ENCODE assay signal across 9 cellular contexts in genomic region chr5:97192580-97193421, GRCh38. TPM values are rescaled to one million over a fixed set of nuclear protein-coding genes. Genes with fewer than 3 reads are reported as not detected.
A peak's percentile ranks its signal among the peaks of the same experiment; 100 is the strongest.
DNase-seq lines count a peak whose midpoint lies in the region; ATAC-seq and TF ChIP-seq lines count a peak whose summit lies in the region.
"Had no signal": no experiment of that assay in that cellular context is flagged by ENCODE, and none has a peak within 500 bp of the region (broad histone marks: within the 10 kb centered on the region; RNA-seq: fewer than 3 reads in every experiment).

No MANE protein-coding gene starts in this region.

- peaks cover 0 to 14% (median 0%) of the 10 kb centered on the region in 5 donors for H3K27me3 Mint-ChIP-seq in naive thymus-derived CD4-positive, alpha-beta T cell

- H3K4ac ChIP-seq in mesendoderm (ENCODE audit: low read depth, low read length) = no peak overlapping the region

- intact Hi-C loops in naive thymus-derived CD4-positive, alpha-beta T cell (cut with micrococcal nuclease) = no loop called here

- H2BK5ac ChIP-seq in mesendoderm (ENCODE audit: low read length) = no peak overlapping the region

- ATAC-seq in GM18907 (IDR thresholded peaks at IDR 0.05; ENCODE audit: unreplicated experiment) (peak; percentile 89), HG02759 (IDR thresholded peaks at IDR 0.05; ENCODE audit: unreplicated experiment) (peak; percentile 91)
- ATAC-seq in naive thymus-derived CD4-positive, alpha-beta T cell = no peak
- ATAC-seq: right cardiac atrium had no signal

- H2BK120ac ChIP-seq in mesendoderm (ENCODE audit: low read depth, low read length) = no peak overlapping the region

- no peak overlapping the region for H3K4me2 ChIP-seq in mesendoderm (ENCODE audit: low read length)

- no peak overlapping the region for H3K18ac ChIP-seq in mesendoderm (ENCODE audit: low read length)

- H3K9me3 ChIP-seq in naive thymus-derived CD4-positive, alpha-beta T cell (ENCODE audit: control insufficient read depth in 2 of 3, low read length in 3 of 3) = peaks cover 0 to 8% (median 0%) of the 10 kb centered on the region in 3 experiments

- H3K36me3 ChIP-seq in mesendoderm (ENCODE audit: control insufficient read depth, insufficient read depth, low read length) = no peaks in the 10 kb centered on the region
- no peaks in the 10 kb centered on the region for H3K36me3 ChIP-seq in naive thymus-derived CD4-positive, alpha-beta T cell (ENCODE audit: control insufficient read depth in 2 of 3, insufficient read depth in 3 of 3, low read length in 3 of 3)

- no peak overlapping the region for H2BK15ac ChIP-seq in mesendoderm (replicated peaks; ENCODE audit: low read depth)

- H2AK5ac ChIP-seq in mesendoderm (ENCODE audit: low read length) = no peak overlapping the region

- H3K56ac ChIP-seq in mesendoderm (ENCODE audit: low read length) = no peak overlapping the region

- no peaks in the 10 kb centered on the region for H3K4me1 ChIP-seq in mesendoderm (ENCODE audit: control insufficient read depth, low read depth, low read length)
- H3K4me1 ChIP-seq in naive thymus-derived CD4-positive, alpha-beta T cell (ENCODE audit: control insufficient read depth in 2 of 2, insufficient read depth in 2 of 2, low read length in 2 of 2) = peaks cover 0 to 8% of the 10 kb centered on the region in 2 donors

- TF ChIP-seq CTCF in GM10266 (IDR thresholded peaks at IDR 0.05; ENCODE audit: control insufficient read depth, insufficient read depth, low read depth, missing control alignments) = no peak

- no peak overlapping the region for H3K27ac Mint-ChIP-seq in naive thymus-derived CD4-positive, alpha-beta T cell

- H3K79me2 ChIP-seq in mesendoderm (ENCODE audit: control insufficient read depth, insufficient read depth, low read length) = no peaks in the 10 kb centered on the region

- H4K8ac ChIP-seq in mesendoderm (ENCODE audit: low read depth, low read length) = no peak overlapping the region

- no peak overlapping the region for H3K9ac ChIP-seq in mesendoderm (ENCODE audit: low read length)

- CTCF ChIA-PET in naive thymus-derived CD4-positive, alpha-beta T cell (lab: Charles Lee) = interaction anchor here (0.6 kb wide), 1 partner anchor 30 kb away, joined by 3 read pairs; no protein-coding TSS in a partner anchor

- no peak overlapping the region for H4K5ac ChIP-seq in mesendoderm (ENCODE audit: low read length)

- H3K27me3 ChIP-seq in mesendoderm (ENCODE audit: insufficient read depth, low read length, poor library complexity) = no peaks in the 10 kb centered on the region
- H3K27me3 ChIP-seq in naive thymus-derived CD4-positive, alpha-beta T cell (ENCODE audit: control insufficient read depth in 2 of 2, insufficient read depth in 2 of 2, low read length in 2 of 2) = no peaks in the 10 kb centered on the region

- H3K9me3 Mint-ChIP-seq in naive thymus-derived CD4-positive, alpha-beta T cell = peaks cover 5 to 25% (median 16%) of the 10 kb centered on the region in 11 donors

- WGBS in mesendoderm (ENCODE audit: extremely low coverage, insufficient coverage, low lambda C conversion rate) = no CpG with 5 or more reads among the region's 7 CpGs

- H3K23ac ChIP-seq in mesendoderm (ENCODE audit: low read length) = no peak overlapping the region

- peak overlapping the region; percentile 19 for H3K27ac ChIP-seq in mesendoderm (ENCODE audit: low read depth, low read length)
- H3K27ac ChIP-seq in naive thymus-derived CD4-positive, alpha-beta T cell (ENCODE audit: low read depth, low read length) = no peak overlapping the region

- peaks cover 12 to 27% (median 23%) of the 10 kb centered on the region in 5 donors for H3K36me3 Mint-ChIP-seq in naive thymus-derived CD4-positive, alpha-beta T cell

- DNase-seq in NCI-H345 (lab: John Stamatoyannopoulos, UW) = peak; percentile 81
- DNase-seq in mesendoderm = peak; percentile 61
- DNase-seq in superior temporal gyrus (ENCODE audit: extremely low spot score) = no peak
- no peak for DNase-seq in naive thymus-derived CD4-positive, alpha-beta T cell
- no peak for DNase-seq in GM10266 (ENCODE audit: extremely low spot score)
- no peak for DNase-seq in T-helper 9 cell

- no peak overlapping the region for H3K4me3 Mint-ChIP-seq in naive thymus-derived CD4-positive, alpha-beta T cell

- H3K4me3 ChIP-seq in mesendoderm (ENCODE audit: low read length) = no peak overlapping the region
- H3K4me3 ChIP-seq in naive thymus-derived CD4-positive, alpha-beta T cell (ENCODE audit: low read length) = no peak overlapping the region

- POLR2A ChIA-PET in naive thymus-derived CD4-positive, alpha-beta T cell (lab: Charles Lee) = no interaction called here

- H3K4me1 Mint-ChIP-seq in naive thymus-derived CD4-positive, alpha-beta T cell = peaks cover 5 to 18% (median 8%) of the 10 kb centered on the region in 7 donors

- no peaks in the 10 kb centered on the region for H3K79me1 ChIP-seq in mesendoderm (ENCODE audit: low read length)

RNA-seq across cellular contexts. Expression of gene RIOK2, which starts 9.8 kb away (rescaled TPM):
- polyA plus RNA-seq in mesendoderm (2013, experiment 1 of 2) = 41.0 TPM
- 38.5 TPM for polyA plus RNA-seq in mesendoderm (2013, experiment 2 of 2)
- total RNA-seq in naive thymus-derived CD4-positive, alpha-beta T cell = 10 to 100 TPM; 18.8 to 36.0 (median 28.5) TPM
- 10 to 100 TPM; 23.3 to 28.2 TPM for polyA plus RNA-seq in naive thymus-derived CD4-positive, alpha-beta T cell

RNA-seq across cellular contexts. Expression of gene LIX1, which starts 50.4 kb away (rescaled TPM):
- polyA plus RNA-seq in mesendoderm (2013, experiment 1 of 2) = 1.5 TPM
- 1.3 TPM for polyA plus RNA-seq in mesendoderm (2013, experiment 2 of 2)
- not detected for total RNA-seq in naive thymus-derived CD4-positive, alpha-beta T cell
- polyA plus RNA-seq in naive thymus-derived CD4-positive, alpha-beta T cell = not detected

Comparison
In these comparisons a context has a peak if more than half of its experiments do, and no peak if none do; other contexts are left out.
1. DNase-seq: peak in NCI-H345 (single experiment) and mesendoderm (single experiment); none in superior temporal gyrus (single experiment), naive thymus-derived CD4-positive, alpha-beta T cell (0 of 9), GM10266 (single experiment) and T-helper 9 cell (single experiment).